8 cellular contexts compared by ENCODE assay signal in genomic region chr18:79507076-79507545, GRCh38.
DNase-seq lines count a peak whose midpoint lies in the region; TF ChIP-seq lines count a peak whose summit lies in the region.

No MANE protein-coding gene starts in this region.

- peak overlapping the region; percentile 89 for H3K27ac Mint-ChIP-seq in activated naive CD4-positive, alpha-beta T cell treated with anti-CD3 and anti-CD28 coated beads for 36 hours
- peak overlapping the region; percentile 86 to 97 (median 96) for H3K27ac Mint-ChIP-seq in nephron

- peaks cover 24% of the 10 kb centered on the region for H3K36me3 Mint-ChIP-seq in activated naive CD4-positive, alpha-beta T cell treated with anti-CD3 and anti-CD28 coated beads for 36 hours (ENCODE audit: low read depth)
- peaks cover 5% of the 10 kb centered on the region for H3K36me3 Mint-ChIP-seq in nephron (ENCODE audit: low read depth)

- H3K4me1 Mint-ChIP-seq in activated naive CD4-positive, alpha-beta T cell treated with anti-CD3 and anti-CD28 coated beads for 36 hours (ENCODE audit: low read depth) = peaks cover 65% of the 10 kb centered on the region
- peaks cover 43% of the 10 kb centered on the region for H3K4me1 Mint-ChIP-seq in nephron

- DNase-seq in activated naive CD4-positive, alpha-beta T cell treated with anti-CD3 and anti-CD28 coated beads for 36 hours = peak; percentile 57
- no peak for DNase-seq in activated naive CD4-positive, alpha-beta T cell treated with Interleukin-2 at 50 U/mL for 16 hours
- DNase-seq in activated CD4-positive, CD25-positive, alpha-beta regulatory T cell treated with anti-CD3 and anti-CD28 coated beads, Interleukin-2, amount 50 U/mL, for 72 hours = peak; percentile 39
- DNase-seq in fibroblast of mammary gland (ENCODE audit: low read depth) = peak; percentile 46
- no peak for DNase-seq in NCI-H226
- DNase-seq in GM13976 (ENCODE audit: low spot score) = no peak
- no peak for DNase-seq in NCI-H345 (lab: John Stamatoyannopoulos, UW)

- H3K9me3 Mint-ChIP-seq in activated naive CD4-positive, alpha-beta T cell treated with anti-CD3 and anti-CD28 coated beads for 36 hours = no peaks in the 10 kb centered on the region
- H3K9me3 Mint-ChIP-seq in nephron = peaks cover 2% of the 10 kb centered on the region

- intact Hi-C loops in activated naive CD4-positive, alpha-beta T cell treated with anti-CD3 and anti-CD28 coated beads for 36 hours (cut with micrococcal nuclease) = loop anchor here (1.0 to 2.0 kb wide), 3 partner anchors 9 to 16 kb away; no protein-coding TSS in a partner anchor

- H3K4me3 Mint-ChIP-seq in activated naive CD4-positive, alpha-beta T cell treated with anti-CD3 and anti-CD28 coated beads for 36 hours = peak overlapping the region; percentile 64
- peak overlapping the region in 2 of 3 experiments; percentile 57 to 60 for H3K4me3 Mint-ChIP-seq in nephron

- no peak overlapping the region for H3K4me3 ChIP-seq in fibroblast of mammary gland (ENCODE audit: control insufficient read depth, low read depth, low read length)

- no peaks in the 10 kb centered on the region for H3K27me3 Mint-ChIP-seq in activated naive CD4-positive, alpha-beta T cell treated with anti-CD3 and anti-CD28 coated beads for 36 hours (ENCODE audit: low read depth)
- peaks cover 4% of the 10 kb centered on the region for H3K27me3 Mint-ChIP-seq in nephron (ENCODE audit: low read depth)

- in situ Hi-C loops in GM13976 (cut with MboI; ENCODE audit: low sequenced_read_pairs, unreplicated experiment) = no loop called here

- CTCF ChIA-PET in activated naive CD4-positive, alpha-beta T cell treated with anti-CD3 and anti-CD28 coated beads for 36 hours (lab: Charles Lee) = interaction anchor here (1.4 to 1.5 kb wide), 2 partner anchors 9 to 127 kb away, joined by 3 to 5 read pairs; no protein-coding TSS in a partner anchor

- TF ChIP-seq CTCF in fibroblast of mammary gland (conservative IDR thresholded peaks at IDR 0.05; ENCODE audit: control insufficient read depth, insufficient read depth, low read depth, low read length) (no peak), nephron (IDR thresholded peaks at IDR 0.05; ENCODE audit: unreplicated experiment in 3 of 3) (no peak), GM13976 (IDR thresholded peaks at IDR 0.05; ENCODE audit: borderline replicate concordance, control extremely low read depth, extremely low read depth, insufficient read depth, missing control alignments) (no peak)

Comparison
In these comparisons a context has a peak if more than half of its experiments do, and no peak if none do; other contexts are left out.
1. DNase-seq: peak in activated naive CD4-positive, alpha-beta T cell treated with anti-CD3 and anti-CD28 coated beads for 36 hours (single experiment), activated CD4-positive, CD25-positive, alpha-beta regulatory T cell treated with anti-CD3 and anti-CD28 coated beads, Interleukin-2, amount 50 U/mL, for 72 hours (single experiment) and fibroblast of mammary gland (single experiment); none in activated naive CD4-positive, alpha-beta T cell treated with Interleukin-2 at 50 U/mL for 16 hours (single experiment), NCI-H226 (single experiment), GM13976 (single experiment) and NCI-H345 (single experiment).